In genomic region chr3:45683417-45684326, GRCh38 we compare ENCODE assay signal across 1 cellular context.
TF ChIP-seq lines count a peak whose summit lies in the region.

No MANE protein-coding gene starts in this region.

TF ChIP-seq in WTC11, 78 proteins besides CTCF, POLR2A, EP300 and RAD21 (continued from another document):
- TF ChIP-seq MLX (CRISPR knock-in tag; IDR thresholded peaks at IDR 0.05) (no peak), NR2C2 (CRISPR knock-in tag; IDR thresholded peaks at IDR 0.05) (no peak), SP1 (CRISPR knock-in tag; conservative IDR thresholded peaks at IDR 0.05) (no peak), GRHL2 (CRISPR knock-in tag; IDR thresholded peaks at IDR 0.05; ENCODE audit: insufficient replicate concordance, severe bottlenecking) (no peak), CREM (CRISPR knock-in tag; IDR thresholded peaks at IDR 0.05) (no peak), FOXP1 (CRISPR knock-in tag; IDR thresholded peaks at IDR 0.05; ENCODE audit: borderline replicate concordance) (no peak), JAZF1 (CRISPR knock-in tag; IDR thresholded peaks at IDR 0.05) (no peak), HMGXB4 (CRISPR knock-in tag; IDR thresholded peaks at IDR 0.05) (no peak), ZNF219 (CRISPR knock-in tag; IDR thresholded peaks at IDR 0.05; ENCODE audit: borderline replicate concordance) (no peak), AFF4 (CRISPR knock-in tag; IDR thresholded peaks at IDR 0.05; ENCODE audit: borderline replicate concordance) (no peak), GABPB1 (CRISPR knock-in tag; IDR thresholded peaks at IDR 0.05) (no peak), ZNF532 (CRISPR knock-in tag; IDR thresholded peaks at IDR 0.05; ENCODE audit: borderline replicate concordance) (no peak), ATF3 (CRISPR knock-in tag; conservative IDR thresholded peaks at IDR 0.05) (no peak), EMX1 (CRISPR knock-in tag; IDR thresholded peaks at IDR 0.05) (0 out of 2 replicates have a peak, but pooled peaks have one; percentile 54), NFATC4 (CRISPR knock-in tag; IDR thresholded peaks at IDR 0.05) (0 out of 2 replicates have a peak, but pooled peaks have one; percentile 39), FOXJ3 (CRISPR knock-in tag; IDR thresholded peaks at IDR 0.05; ENCODE audit: borderline replicate concordance) (no peak)
